Comparison of ENCODE assay signal across 1 cellular context in genomic region chr2:203812294-203813221, GRCh38.
A peak's percentile ranks its signal among the peaks of the same experiment; 100 is the strongest.
TF ChIP-seq lines count a peak whose summit lies in the region.

No MANE protein-coding gene starts in this region.

TF ChIP-seq in HepG2, 621 proteins besides CTCF, POLR2A, EP300 and RAD21 (continued from another document and continues in another):
- TF ChIP-seq ZNF710 (CRISPR knock-in tag; IDR thresholded peaks at IDR 0.05; ENCODE audit: borderline replicate concordance) (peak; percentile 78; the same call in 1 of the 2 replicates), SMAD1 (CRISPR knock-in tag; IDR thresholded peaks at IDR 0.05; ENCODE audit: borderline replicate concordance, low read depth) (no peak), SOX6 (IDR thresholded peaks at IDR 0.05) (no peak), SOX6 (CRISPR knock-in tag; IDR thresholded peaks at IDR 0.05) (peak; percentile 87), ZNF335 (CRISPR knock-in tag; IDR thresholded peaks at IDR 0.05) (no peak), HCFC1 (IDR thresholded peaks at IDR 0.05; ENCODE audit: low read depth, low read length) (no peak), SMARCE1 (IDR thresholded peaks at IDR 0.05; ENCODE audit: borderline replicate concordance) (no peak), SUZ12 (IDR thresholded peaks at IDR 0.05; ENCODE audit: low read depth, low read length) (no peak), ZNF234 (CRISPR knock-in tag; conservative IDR thresholded peaks at IDR 0.05) (no peak), ISL2 (CRISPR knock-in tag; IDR thresholded peaks at IDR 0.05) (peak; percentile 90), SP5 (CRISPR knock-in tag; IDR thresholded peaks at IDR 0.05; ENCODE audit: borderline replicate concordance, low read depth) (peak; percentile 54; the same call in 1 of the 2 replicates), HMGA1 (CRISPR knock-in tag; conservative IDR thresholded peaks at IDR 0.05) (no peak), ZNF574 (CRISPR knock-in tag; IDR thresholded peaks at IDR 0.05) (0 out of 2 replicates have a peak, but pooled peaks have one; percentile 25), ZNF496 (CRISPR knock-in tag; IDR thresholded peaks at IDR 0.05; ENCODE audit: insufficient replicate concordance) (no peak), ZSCAN21 (CRISPR knock-in tag; IDR thresholded peaks at IDR 0.05; ENCODE audit: borderline replicate concordance) (peak; percentile 73), FOXA3 (CRISPR knock-in tag; IDR thresholded peaks at IDR 0.05) (peak; percentile 91), DMTF1 (CRISPR knock-in tag; IDR thresholded peaks at IDR 0.05) (no peak), KAT7 (CRISPR knock-in tag; IDR thresholded peaks at IDR 0.05; ENCODE audit: borderline replicate concordance) (0 out of 2 replicates have a peak, but pooled peaks have one; percentile 6), KMT2B (CRISPR knock-in tag; IDR thresholded peaks at IDR 0.05) (peak; percentile 68; the same call in 1 of the 2 replicates), HMG20A (CRISPR knock-in tag; IDR thresholded peaks at IDR 0.05; ENCODE audit: borderline replicate concordance) (peak; percentile 93), ETS1 (CRISPR knock-in tag; IDR thresholded peaks at IDR 0.05) (no peak), MEF2D (CRISPR knock-in tag; IDR thresholded peaks at IDR 0.05) (no peak), ZNF3 (CRISPR knock-in tag; IDR thresholded peaks at IDR 0.05) (peak; percentile 45; the same call in 1 of the 2 replicates), CREB1 (IDR thresholded peaks at IDR 0.05) (no peak), CREB1 (CRISPR knock-in tag; IDR thresholded peaks at IDR 0.05) (peak; percentile 9; the same call in 1 of the 2 replicates), ELF3 (CRISPR knock-in tag; IDR thresholded peaks at IDR 0.05) (peak; percentile 77), CENPX (CRISPR knock-in tag; IDR thresholded peaks at IDR 0.05) (no peak), FOXO1 (CRISPR knock-in tag; IDR thresholded peaks at IDR 0.05) (no peak), GFI1 (CRISPR knock-in tag; IDR thresholded peaks at IDR 0.05; ENCODE audit: borderline replicate concordance) (peak; percentile 75), TARDBP (CRISPR knock-in tag; IDR thresholded peaks at IDR 0.05) (peak; percentile 76), ZNF264 (CRISPR knock-in tag; IDR thresholded peaks at IDR 0.05) (peak; percentile 66), ETV5 (CRISPR knock-in tag; IDR thresholded peaks at IDR 0.05; ENCODE audit: borderline replicate concordance) (peak; percentile 34; the same call in 1 of the 2 replicates), ZFY (CRISPR knock-in tag; IDR thresholded peaks at IDR 0.05) (no peak), NFATC3 (CRISPR knock-in tag; IDR thresholded peaks at IDR 0.05) (no peak), SKI (IDR thresholded peaks at IDR 0.05; ENCODE audit: partially characterized antibody) (peak; percentile 31), ZFP36L2 (CRISPR knock-in tag; IDR thresholded peaks at IDR 0.05) (0 out of 2 replicates have a peak, but pooled peaks have one; percentile 56), ZNF546 (CRISPR knock-in tag; conservative IDR thresholded peaks at IDR 0.05) (no peak), ZC3H13 (CRISPR knock-in tag; IDR thresholded peaks at IDR 0.05) (peak; percentile 28; the same call in 1 of the 2 replicates), ZNF274 (CRISPR knock-in tag; IDR thresholded peaks at IDR 0.05) (0 out of 2 replicates have a peak, but pooled peaks have one; percentile 52), ZNF777 (CRISPR knock-in tag; IDR thresholded peaks at IDR 0.05) (peak; percentile 33; the same call in 1 of the 2 replicates), ZNF580 (CRISPR knock-in tag; IDR thresholded peaks at IDR 0.05; ENCODE audit: borderline replicate concordance, low read depth) (peak; percentile 50; the same call in 1 of the 2 replicates)
- TF ChIP-seq, protein P1, sequence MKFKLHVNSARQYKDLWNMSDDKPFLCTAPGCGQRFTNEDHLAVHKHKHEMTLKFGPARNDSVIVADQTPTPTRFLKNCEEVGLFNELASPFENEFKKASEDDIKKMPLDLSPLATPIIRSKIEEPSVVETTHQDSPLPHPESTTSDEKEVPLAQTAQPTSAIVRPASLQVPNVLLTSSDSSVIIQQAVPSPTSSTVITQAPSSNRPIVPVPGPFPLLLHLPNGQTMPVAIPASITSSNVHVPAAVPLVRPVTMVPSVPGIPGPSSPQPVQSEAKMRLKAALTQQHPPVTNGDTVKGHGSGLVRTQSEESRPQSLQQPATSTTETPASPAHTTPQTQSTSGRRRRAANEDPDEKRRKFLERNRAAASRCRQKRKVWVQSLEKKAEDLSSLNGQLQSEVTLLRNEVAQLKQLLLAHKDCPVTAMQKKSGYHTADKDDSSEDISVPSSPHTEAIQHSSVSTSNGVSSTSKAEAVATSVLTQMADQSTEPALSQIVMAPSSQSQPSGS (CRISPR knock-in tag; IDR thresholded peaks at IDR 0.05): peak; percentile 73; the same call in 1 of the 2 replicates
- TF ChIP-seq, protein P2, sequence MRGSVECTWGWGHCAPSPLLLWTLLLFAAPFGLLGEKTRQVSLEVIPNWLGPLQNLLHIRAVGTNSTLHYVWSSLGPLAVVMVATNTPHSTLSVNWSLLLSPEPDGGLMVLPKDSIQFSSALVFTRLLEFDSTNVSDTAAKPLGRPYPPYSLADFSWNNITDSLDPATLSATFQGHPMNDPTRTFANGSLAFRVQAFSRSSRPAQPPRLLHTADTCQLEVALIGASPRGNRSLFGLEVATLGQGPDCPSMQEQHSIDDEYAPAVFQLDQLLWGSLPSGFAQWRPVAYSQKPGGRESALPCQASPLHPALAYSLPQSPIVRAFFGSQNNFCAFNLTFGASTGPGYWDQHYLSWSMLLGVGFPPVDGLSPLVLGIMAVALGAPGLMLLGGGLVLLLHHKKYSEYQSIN (CRISPR knock-in tag; IDR thresholded peaks at IDR 0.05; ENCODE audit: borderline replicate concordance): no peak
- TF ChIP-seq, protein P3, sequence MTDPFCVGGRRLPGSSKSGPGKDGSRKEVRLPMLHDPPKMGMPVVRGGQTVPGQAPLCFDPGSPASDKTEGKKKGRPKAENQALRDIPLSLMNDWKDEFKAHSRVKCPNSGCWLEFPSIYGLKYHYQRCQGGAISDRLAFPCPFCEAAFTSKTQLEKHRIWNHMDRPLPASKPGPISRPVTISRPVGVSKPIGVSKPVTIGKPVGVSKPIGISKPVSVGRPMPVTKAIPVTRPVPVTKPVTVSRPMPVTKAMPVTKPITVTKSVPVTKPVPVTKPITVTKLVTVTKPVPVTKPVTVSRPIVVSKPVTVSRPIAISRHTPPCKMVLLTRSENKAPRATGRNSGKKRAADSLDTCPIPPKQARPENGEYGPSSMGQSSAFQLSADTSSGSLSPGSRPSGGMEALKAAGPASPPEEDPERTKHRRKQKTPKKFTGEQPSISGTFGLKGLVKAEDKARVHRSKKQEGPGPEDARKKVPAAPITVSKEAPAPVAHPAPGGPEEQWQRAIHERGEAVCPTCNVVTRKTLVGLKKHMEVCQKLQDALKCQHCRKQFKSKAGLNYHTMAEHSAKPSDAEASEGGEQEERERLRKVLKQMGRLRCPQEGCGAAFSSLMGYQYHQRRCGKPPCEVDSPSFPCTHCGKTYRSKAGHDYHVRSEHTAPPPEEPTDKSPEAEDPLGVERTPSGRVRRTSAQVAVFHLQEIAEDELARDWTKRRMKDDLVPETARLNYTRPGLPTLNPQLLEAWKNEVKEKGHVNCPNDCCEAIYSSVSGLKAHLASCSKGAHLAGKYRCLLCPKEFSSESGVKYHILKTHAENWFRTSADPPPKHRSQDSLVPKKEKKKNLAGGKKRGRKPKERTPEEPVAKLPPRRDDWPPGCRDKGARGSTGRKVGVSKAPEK (CRISPR knock-in tag; IDR thresholded peaks at IDR 0.05; ENCODE audit: borderline replicate concordance): no peak
- TF ChIP-seq, protein P4, sequence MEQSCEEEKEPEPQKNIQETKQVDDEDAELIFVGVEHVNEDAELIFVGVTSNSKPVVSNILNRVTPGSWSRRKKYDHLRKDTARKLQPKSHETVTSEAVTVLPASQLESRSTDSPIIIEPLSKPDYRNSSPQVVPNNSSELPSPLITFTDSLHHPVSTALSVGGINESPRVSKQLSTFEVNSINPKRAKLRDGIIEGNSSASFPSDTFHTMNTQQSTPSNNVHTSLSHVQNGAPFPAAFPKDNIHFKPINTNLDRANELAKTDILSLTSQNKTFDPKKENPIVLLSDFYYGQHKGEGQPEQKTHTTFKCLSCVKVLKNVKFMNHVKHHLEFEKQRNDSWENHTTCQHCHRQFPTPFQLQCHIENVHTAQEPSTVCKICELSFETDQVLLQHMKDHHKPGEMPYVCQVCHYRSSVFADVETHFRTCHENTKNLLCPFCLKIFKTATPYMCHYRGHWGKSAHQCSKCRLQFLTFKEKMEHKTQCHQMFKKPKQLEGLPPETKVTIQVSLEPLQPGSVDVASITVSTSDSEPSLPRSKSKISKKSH (CRISPR knock-in tag; IDR thresholded peaks at IDR 0.05; ENCODE audit: borderline replicate concordance): no peak
- TF ChIP-seq, protein P5, sequence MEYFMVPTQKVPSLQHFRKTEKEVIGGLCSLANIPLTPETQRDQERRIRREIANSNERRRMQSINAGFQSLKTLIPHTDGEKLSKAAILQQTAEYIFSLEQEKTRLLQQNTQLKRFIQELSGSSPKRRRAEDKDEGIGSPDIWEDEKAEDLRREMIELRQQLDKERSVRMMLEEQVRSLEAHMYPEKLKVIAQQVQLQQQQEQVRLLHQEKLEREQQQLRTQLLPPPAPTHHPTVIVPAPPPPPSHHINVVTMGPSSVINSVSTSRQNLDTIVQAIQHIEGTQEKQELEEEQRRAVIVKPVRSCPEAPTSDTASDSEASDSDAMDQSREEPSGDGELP (IDR thresholded peaks at IDR 0.05; ENCODE audit: borderline replicate concordance, low read depth): no peak; the same call in 1 of the 2 replicates
- TF ChIP-seq, protein P6, sequence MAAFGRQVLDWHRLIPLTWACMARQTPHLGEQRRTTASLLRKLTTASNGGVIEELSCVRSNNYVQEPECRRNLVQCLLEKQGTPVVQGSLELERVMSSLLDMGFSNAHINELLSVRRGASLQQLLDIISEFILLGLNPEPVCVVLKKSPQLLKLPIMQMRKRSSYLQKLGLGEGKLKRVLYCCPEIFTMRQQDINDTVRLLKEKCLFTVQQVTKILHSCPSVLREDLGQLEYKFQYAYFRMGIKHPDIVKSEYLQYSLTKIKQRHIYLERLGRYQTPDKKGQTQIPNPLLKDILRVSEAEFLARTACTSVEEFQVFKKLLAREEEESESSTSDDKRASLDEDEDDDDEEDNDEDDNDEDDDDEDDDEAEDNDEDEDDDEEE (CRISPR knock-in tag; IDR thresholded peaks at IDR 0.05): no peak
